Comparison of ENCODE assay signal across 14 cellular contexts in the genomic region with DNA sequence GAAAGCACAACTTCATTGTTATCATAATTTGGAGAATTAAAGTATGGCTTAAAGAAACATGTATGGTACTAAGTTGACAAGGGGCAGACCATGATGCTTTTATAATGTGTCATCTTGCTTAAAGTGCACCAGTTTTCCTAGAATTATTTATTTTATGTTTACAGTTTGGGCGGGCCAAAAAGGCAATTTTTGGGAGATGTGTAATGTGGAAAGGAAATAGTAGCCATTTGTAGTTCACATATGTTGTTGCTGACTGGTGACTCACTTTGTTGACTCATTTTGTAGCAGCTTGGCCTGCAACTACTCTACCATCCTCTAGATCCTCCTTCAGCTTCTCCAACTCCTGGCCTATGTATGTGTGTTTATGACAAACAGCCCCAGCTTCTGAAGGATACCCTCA. TPM values are rescaled to one million over a fixed set of nuclear protein-coding genes. Genes with fewer than 3 reads are reported as not detected.
DNase-seq lines count a peak whose midpoint lies in the region; ATAC-seq, FAIRE-seq and TF ChIP-seq lines count a peak whose summit lies in the region.
"Had no signal": no experiment of that assay in that cellular context is flagged by ENCODE, and none has a peak within 500 bp of the region (broad histone marks: within the 10 kb centered on the region; RNA-seq: fewer than 3 reads in every experiment).

No MANE protein-coding gene starts in this region.

- H2AFZ ChIP-seq in K562 (ENCODE audit: low read depth, low read length) (no peak overlapping the region), keratinocyte (ENCODE audit: control insufficient read depth, low read length) (no peak overlapping the region)

- BruUV-seq in K562 (replicated peaks; lab: Mats Ljungman, UMichigan), result no TSS peak

- POLR2A ChIA-PET in K562 (lab: Yijun Ruan, JAX), result no interaction called here

- in situ Hi-C loops in K562 (cut with MboI), result no loop called here

- H3K4me1 ChIP-seq in K562 (replicated peaks in 1 of 2; ENCODE audit: control insufficient read depth in 2 of 2, insufficient read depth in 2 of 2, low read length in 2 of 2) (no peaks in the 10 kb centered on the region), keratinocyte (ENCODE audit: control insufficient read depth, extremely low read depth, insufficient read depth, low read length) (peaks cover 9% of the 10 kb centered on the region)
- H3K4me1 ChIP-seq: esophagus muscularis mucosa had no signal

- H3K27ac ChIP-seq in K562 (ENCODE audit: extremely low read depth, low read depth, low read length) (no peak overlapping the region), keratinocyte (ENCODE audit: control insufficient read depth, insufficient read depth, low read length) (no peak overlapping the region)
- H3K27ac ChIP-seq: esophagus muscularis mucosa had no signal

- H3K9ac ChIP-seq in K562 (ENCODE audit: insufficient read depth in 1 of 2, low read depth in 2 of 2, low read length in 2 of 2), result no peak overlapping the region
- H3K9ac ChIP-seq in keratinocyte (ENCODE audit: control insufficient read depth, extremely low read depth, insufficient read depth, low read length), result no peak overlapping the region

- H3K4me3 ChIP-seq in AG10803 (ENCODE audit: low read length) (no peak overlapping the region), K562 (no peak overlapping the region), keratinocyte (ENCODE audit: control insufficient read depth in 2 of 3, extremely low read depth in 1 of 3, insufficient read depth in 2 of 3, low read depth in 1 of 3, low read length in 3 of 3) (no peak overlapping the region)
- H3K4me3 ChIP-seq: esophagus muscularis mucosa had no signal

- H3K4me2 ChIP-seq in K562 (ENCODE audit: insufficient read depth, low read length) (no peak overlapping the region), keratinocyte (ENCODE audit: control insufficient read depth, extremely low read depth, insufficient read depth, low read depth, low read length) (peak overlapping the region; percentile 22)

- H3K9me1 ChIP-seq in K562 (ENCODE audit: control insufficient read depth, insufficient read depth, low read length) (no peaks in the 10 kb centered on the region), keratinocyte (ENCODE audit: control insufficient read depth, extremely low read depth, insufficient read depth, low read length) (no peaks in the 10 kb centered on the region)

- H3K79me2 ChIP-seq in K562 (ENCODE audit: control insufficient read depth, insufficient read depth, low read length) (no peaks in the 10 kb centered on the region; the same call in 1 of the 3 replicates), keratinocyte (ENCODE audit: control insufficient read depth, insufficient read depth, low read length) (peaks cover 31% of the 10 kb centered on the region)

- peak; percentile 91 for DNase-seq in AG10803 (ENCODE audit: low read depth)
- DNase-seq in HS-5 (ENCODE audit: low read depth), result peak; percentile 81
- DNase-seq in K562 (ENCODE audit: extremely low read depth in 1 of 4, low spot score in 3 of 4), result no peak
- DNase-seq in keratinocyte (ENCODE audit: low read depth, low spot score), result peak; percentile 38
- no peak for DNase-seq in NCI-H128 (lab: John Stamatoyannopoulos, UW; ENCODE audit: unreplicated experiment)
- DNase-seq in activated effector memory CD4-positive, alpha-beta T cell treated with anti-CD3 and anti-CD28 coated beads, Interleukin-2, amount 50 U/mL, for 16 hours, result no peak
- DNase-seq in omental fat pad (ENCODE audit: low spot score), result no peak
- DNase-seq: COR-L47; H7; Karpas-422; occipital lobe; stimulated activated naive CD4-positive, alpha-beta T cell had no signal

- intact Hi-C loops in K562 (cut with micrococcal nuclease), result no loop called here

- TF ChIP-seq CTCF in AG10803 (conservative IDR thresholded peaks at IDR 0.05; ENCODE audit: low read length), result peak; percentile 28
- TF ChIP-seq CTCF in K562 (IDR thresholded peaks at IDR 0.05 in 2 of 3, conservative IDR thresholded peaks at IDR 0.05 in 1 of 3; ENCODE audit: insufficient read depth in 2 of 3, low read depth in 1 of 3, low read length in 3 of 3), result no peak
- TF ChIP-seq CTCF in keratinocyte (optimal IDR thresholded peaks at IDR 0.05 in 1 of 3, IDR thresholded peaks at IDR 0.05 in 1 of 3, conservative IDR thresholded peaks at IDR 0.05 in 1 of 3; ENCODE audit: extremely low read depth in 1 of 3, insufficient read depth in 2 of 3, low read length in 3 of 3), result no peak
- TF ChIP-seq CTCF in omental fat pad (IDR thresholded peaks at IDR 0.05), result no peak

- H4K20me1 ChIP-seq in K562 (replicated peaks; ENCODE audit: control insufficient read depth, insufficient read depth, low read length) (no peaks in the 10 kb centered on the region), keratinocyte (ENCODE audit: control insufficient read depth, extremely low read depth, insufficient read depth, low read length) (no peaks in the 10 kb centered on the region)

- ATAC-seq in K562 (no peak), HG03460 (IDR thresholded peaks at IDR 0.05; ENCODE audit: unreplicated experiment) (no peak), omental fat pad (ENCODE audit: low FRiP score) (no peak)

- 25% methylated on average over 1 of the region's 1 CpG for WGBS in K562 (ENCODE audit: insufficient coverage, low coverage, missing lambda C conversion rate)

- dilution Hi-C loops in keratinocyte (cut with MboI; ENCODE audit: extremely low pct_ligation_motif_present, low sequenced_read_pairs), result no loop called here

- FAIRE-seq in K562 (lab: Jason Lieb, UNC), result no peak
- peak; percentile 73 for FAIRE-seq in keratinocyte (lab: Jason Lieb, UNC)

- H3K27me3 ChIP-seq in K562 (ENCODE audit: control insufficient read depth in 2 of 2, insufficient read depth in 2 of 2, low read length in 2 of 2), result no peaks in the 10 kb centered on the region
- no peaks in the 10 kb centered on the region for H3K27me3 ChIP-seq in keratinocyte (ENCODE audit: control insufficient read depth, extremely low read depth, insufficient read depth, low read length)
- H3K27me3 ChIP-seq: esophagus muscularis mucosa had no signal

- no peak for TF ChIP-seq POLR2A in K562 (conservative IDR thresholded peaks at IDR 0.05)

- CTCF ChIA-PET in K562 (lab: Yijun Ruan, JAX; ENCODE audit: low intra/inter-chr PET ratio), result no interaction called here

- H3K36me3 ChIP-seq in K562 (ENCODE audit: control insufficient read depth, insufficient read depth, low read length) (no peaks in the 10 kb centered on the region), keratinocyte (ENCODE audit: control insufficient read depth in 2 of 2, extremely low read depth in 1 of 2, insufficient read depth in 2 of 2, low read length in 2 of 2) (peaks cover 0 to 4% of the 10 kb centered on the region in 2 experiments)

- TF ChIP-seq EP300 in K562 (IDR thresholded peaks at IDR 0.05; ENCODE audit: low read length), result no peak

- H3K9me3 ChIP-seq in K562 (replicated peaks; ENCODE audit: control insufficient read depth, insufficient read depth, low read depth, low read length), result peaks cover 9% of the 10 kb centered on the region
- peaks cover 9% of the 10 kb centered on the region for H3K9me3 ChIP-seq in keratinocyte (ENCODE audit: control insufficient read depth, low read depth, low read length)
- H3K9me3 ChIP-seq: esophagus muscularis mucosa had no signal

- TF ChIP-seq RAD21 in K562 (CRISPR knock-in tag; conservative IDR thresholded peaks at IDR 0.05 in 1 of 2, IDR thresholded peaks at IDR 0.05 in 1 of 2), result no peak

RNA-seq across cellular contexts. Expression of gene ZSCAN30, which starts 7.7 kb away (rescaled TPM):
- total RNA-seq in K562 (2011; cell fraction: chromatin; rRNA removed; ENCODE audit: low replicate concordance), result 31.5 and 84.0 TPM in 2 replicates
- 17.8 and 26.8 TPM in 2 replicates for total RNA-seq in K562 (2011; cell fraction: nucleolus; rRNA removed)
- total RNA-seq in K562 (2011; cell fraction: nucleoplasm; rRNA removed), result 41.2 and 45.8 TPM in 2 replicates
- total RNA-seq in K562 (2014; rRNA removed) (8.9 and 12.0 TPM in 2 replicates), K562 (2014; rRNA removed; fragmentation: Illumina TruSeq; extraction: Trizol) (13.5 and 14.7 TPM in 2 replicates), K562 (2015; rRNA removed; fragmentation: Illumina TruSeq; extraction: Trizol) (10.3 and 11.0 TPM in 2 replicates), K562 (2021) (9.2 and 10.8 TPM in 2 replicates), omental fat pad (10 to 100 TPM in 3 of 4 donors, 1 to 10 TPM in 1; 9.5 to 14.0 (median 13.6) TPM)
- polyA plus RNA-seq in K562 (2011; rRNA removed) (13.6 and 14.0 TPM in 2 replicates), K562 (2014; fragmentation: Illumina TruSeq; extraction: Trizol) (11.5 and 13.1 TPM in 2 replicates), K562 (2014; fragmentation: Nextera tagmentation; extraction: Ambion mirVana) (1 to 10 TPM; 4.6 to 4.9 TPM), K562 (2014; rRNA removed) (10.0 and 11.5 TPM in 2 replicates), keratinocyte (8.4 to 13.6 TPM (median 11.3 TPM) in 3 replicates)
- polyA plus RNA-seq in K562 (2011; cell fraction: cytosol; rRNA removed), result 3.0 and 5.6 TPM in 2 replicates
- polyA plus RNA-seq in K562 (2011; cell fraction: nucleus; rRNA removed), result 36.2 and 37.7 TPM in 2 replicates
- 9.6 and 15.1 TPM in 2 replicates for polyA plus RNA-seq in K562 (2012)
- 19.0 and 29.5 TPM in 2 replicates for polyA minus RNA-seq in K562 (2011; rRNA and poly(A)+ RNA removed)
- polyA minus RNA-seq in K562 (2011; cell fraction: cytosol; rRNA and poly(A)+ RNA removed), result 4.7 and 5.1 TPM in 2 replicates
- polyA minus RNA-seq in K562 (2011; cell fraction: nucleus; rRNA and poly(A)+ RNA removed), result 18.6 and 33.8 TPM in 2 replicates
- polyA plus RNA-seq in keratinocyte (2011; ENCODE audit: low read depth), result 4.8 TPM
- 4.4 and 5.6 TPM in 2 replicates for polyA plus RNA-seq in keratinocyte (2011; cell fraction: cytosol; rRNA removed)
- 36.2 and 40.3 TPM in 2 replicates for polyA plus RNA-seq in keratinocyte (2011; cell fraction: nucleus; rRNA removed)
- 7.3 and 8.2 TPM in 2 replicates for polyA plus RNA-seq in keratinocyte (2012; ENCODE audit: low replicate concordance)
- polyA minus RNA-seq in keratinocyte, result 5.1 to 14.0 TPM (median 9.7 TPM) in 3 replicates
- polyA minus RNA-seq in keratinocyte (2011; cell fraction: cytosol; rRNA and poly(A)+ RNA removed), result 10.9 TPM
- polyA minus RNA-seq in keratinocyte (2011; cell fraction: nucleus; rRNA and poly(A)+ RNA removed), result 13.5 and 29.1 TPM in 2 replicates

RNA-seq across cellular contexts. Expression of gene ZNF397, which starts 41.5 kb away (rescaled TPM):
- total RNA-seq in K562 (2011; cell fraction: chromatin; rRNA removed; ENCODE audit: low replicate concordance), result 28.2 and 61.8 TPM in 2 replicates
- total RNA-seq in K562 (2011; cell fraction: nucleolus; rRNA removed), result 16.7 and 26.5 TPM in 2 replicates
- 37.0 and 53.3 TPM in 2 replicates for total RNA-seq in K562 (2011; cell fraction: nucleoplasm; rRNA removed)
- 13.2 and 13.8 TPM in 2 replicates for total RNA-seq in K562 (2014; rRNA removed)
- total RNA-seq in K562 (2014; rRNA removed; fragmentation: Illumina TruSeq; extraction: Trizol), result 23.6 and 25.5 TPM in 2 replicates
- total RNA-seq in K562 (2015; rRNA removed; fragmentation: Illumina TruSeq; extraction: Trizol), result 19.0 and 19.6 TPM in 2 replicates
- total RNA-seq in K562 (2021), result 15.1 and 16.3 TPM in 2 replicates
- 19.3 and 22.5 TPM in 2 replicates for polyA plus RNA-seq in K562 (2011; rRNA removed)
- 4.2 and 11.0 TPM in 2 replicates for polyA plus RNA-seq in K562 (2011; cell fraction: cytosol; rRNA removed)
- 21.9 and 28.3 TPM in 2 replicates for polyA plus RNA-seq in K562 (2011; cell fraction: nucleus; rRNA removed)
- polyA plus RNA-seq in K562 (2012), result 10.2 and 12.4 TPM in 2 replicates
- 19.8 and 24.2 TPM in 2 replicates for polyA plus RNA-seq in K562 (2014; fragmentation: Illumina TruSeq; extraction: Trizol)
- polyA plus RNA-seq in K562 (2014; fragmentation: Nextera tagmentation; extraction: Ambion mirVana), result 1 to 10 TPM; 6.4 to 8.7 TPM
- 17.0 and 20.5 TPM in 2 replicates for polyA plus RNA-seq in K562 (2014; rRNA removed)
- polyA minus RNA-seq in K562 (2011; rRNA and poly(A)+ RNA removed), result 26.3 and 37.3 TPM in 2 replicates
- 8.8 and 12.1 TPM in 2 replicates for polyA minus RNA-seq in K562 (2011; cell fraction: cytosol; rRNA and poly(A)+ RNA removed)
- polyA minus RNA-seq in K562 (2011; cell fraction: nucleus; rRNA and poly(A)+ RNA removed), result 18.8 and 43.0 TPM in 2 replicates
- 5.4 to 8.7 TPM (median 7.5 TPM) in 3 replicates for polyA plus RNA-seq in keratinocyte
- 16.9 TPM for polyA plus RNA-seq in keratinocyte (2011; ENCODE audit: low read depth)
- 2.8 and 5.2 TPM in 2 replicates for polyA plus RNA-seq in keratinocyte (2011; cell fraction: cytosol; rRNA removed)
- polyA plus RNA-seq in keratinocyte (2011; cell fraction: nucleus; rRNA removed), result 15.3 and 19.9 TPM in 2 replicates
- polyA plus RNA-seq in keratinocyte (2012; ENCODE audit: low replicate concordance), result 7.7 and 9.3 TPM in 2 replicates
- polyA minus RNA-seq in keratinocyte, result 1.5 to 8.2 TPM (median 7.5 TPM) in 3 replicates
- 5.6 TPM for polyA minus RNA-seq in keratinocyte (2011; cell fraction: cytosol; rRNA and poly(A)+ RNA removed)
- polyA minus RNA-seq in keratinocyte (2011; cell fraction: nucleus; rRNA and poly(A)+ RNA removed), result 6.3 and 11.7 TPM in 2 replicates
- 10 to 100 TPM; 15.9 to 33.9 (median 22.8) TPM for total RNA-seq in omental fat pad

Comparison
In these comparisons a context has a peak if more than half of its experiments do, and no peak if none do; other contexts are left out.
1. DNase-seq: peak in AG10803 (single experiment), HS-5 (single experiment) and keratinocyte (single experiment); none in K562 (0 of 4), NCI-H128 (single experiment), activated effector memory CD4-positive, alpha-beta T cell treated with anti-CD3 and anti-CD28 coated beads, Interleukin-2, amount 50 U/mL, for 16 hours (single experiment) and omental fat pad (single experiment).